Comparison of ENCODE assay signal across 9 cellular contexts in genomic region chr9:33129886-33130284, GRCh38. TPM values are rescaled to one million over a fixed set of nuclear protein-coding genes. Genes with fewer than 3 reads are reported as not detected.
DNase-seq lines count a peak whose midpoint lies in the region; ATAC-seq and TF ChIP-seq lines count a peak whose summit lies in the region.
"Had no signal": no experiment of that assay in that cellular context is flagged by ENCODE, and none has a peak within 500 bp of the region (broad histone marks: within the 10 kb centered on the region; RNA-seq: fewer than 3 reads in every experiment).

No MANE protein-coding gene starts in this region.

- H3K27me3 ChIP-seq in foreskin keratinocyte = no peaks in the 10 kb centered on the region
- H3K27me3 ChIP-seq in Karpas-422 (ENCODE audit: low read length) = no peaks in the 10 kb centered on the region

- H3K79me2 ChIP-seq in Karpas-422 (ENCODE audit: low read length) = no peaks in the 10 kb centered on the region

- 0 out of 2 replicates have a peak, but pooled peaks cover 3% of the 10 kb centered on the region for H4K20me1 ChIP-seq in Karpas-422 (ENCODE audit: insufficient read depth, low read depth, low read length)

- H3K4me3 Mint-ChIP-seq in activated naive CD4-positive, alpha-beta T cell treated with anti-CD3 and anti-CD28 coated beads, Interleukin-2, amount 10 ng/mL, durations not matched to agents 7 days and 5 days = no peak overlapping the region
- peak overlapping the region; percentile 69 for H3K4me3 Mint-ChIP-seq in type B pancreatic cell

- H3K9me3 ChIP-seq in Karpas-422 (ENCODE audit: low read length) = no peaks in the 10 kb centered on the region

- CTCF ChIA-PET in activated naive CD4-positive, alpha-beta T cell treated with anti-CD3 and anti-CD28 coated beads, Interleukin-2, amount 10 ng/mL, durations not matched to agents 7 days and 5 days (lab: Charles Lee) = interaction anchor here (1.8 kb wide), 1 partner anchor 96 kb away, joined by 5 read pairs; no protein-coding TSS in a partner anchor

- no peaks in the 10 kb centered on the region for H3K9me3 Mint-ChIP-seq in activated naive CD4-positive, alpha-beta T cell treated with anti-CD3 and anti-CD28 coated beads, Interleukin-2, amount 10 ng/mL, durations not matched to agents 7 days and 5 days
- no peaks in the 10 kb centered on the region for H3K9me3 Mint-ChIP-seq in type B pancreatic cell

- peaks cover 17% of the 10 kb centered on the region for H3K4me1 Mint-ChIP-seq in activated naive CD4-positive, alpha-beta T cell treated with anti-CD3 and anti-CD28 coated beads, Interleukin-2, amount 10 ng/mL, durations not matched to agents 7 days and 5 days
- peaks cover 39% of the 10 kb centered on the region for H3K4me1 Mint-ChIP-seq in type B pancreatic cell (ENCODE audit: unreplicated experiment)

- H3K27ac Mint-ChIP-seq in activated naive CD4-positive, alpha-beta T cell treated with anti-CD3 and anti-CD28 coated beads, Interleukin-2, amount 10 ng/mL, durations not matched to agents 7 days and 5 days = peak overlapping the region; percentile 24
- peak overlapping the region; percentile 98 for H3K27ac Mint-ChIP-seq in type B pancreatic cell

- peaks cover 33% of the 10 kb centered on the region for H3K4me1 ChIP-seq in foreskin keratinocyte
- H3K4me1 ChIP-seq in Karpas-422 (ENCODE audit: low read length) = no peaks in the 10 kb centered on the region

- no peak overlapping the region for H3K4me3 ChIP-seq in Karpas-422 (ENCODE audit: low read length)

- peaks cover 55% of the 10 kb centered on the region for H3K36me3 Mint-ChIP-seq in activated naive CD4-positive, alpha-beta T cell treated with anti-CD3 and anti-CD28 coated beads, Interleukin-2, amount 10 ng/mL, durations not matched to agents 7 days and 5 days
- H3K36me3 Mint-ChIP-seq in type B pancreatic cell = peaks cover 51% of the 10 kb centered on the region

- peak overlapping the region; percentile 35 for H3K27ac ChIP-seq in foreskin keratinocyte
- H3K27ac ChIP-seq in Karpas-422 (ENCODE audit: low read length) = no peak overlapping the region

- ATAC-seq in HG03442 (IDR thresholded peaks at IDR 0.05; ENCODE audit: unreplicated experiment) (peak; percentile 31), foreskin keratinocyte (no peak), HG03039 (IDR thresholded peaks at IDR 0.05; ENCODE audit: unreplicated experiment) (no peak)

- H3K27me3 Mint-ChIP-seq in activated naive CD4-positive, alpha-beta T cell treated with anti-CD3 and anti-CD28 coated beads, Interleukin-2, amount 10 ng/mL, durations not matched to agents 7 days and 5 days = no peaks in the 10 kb centered on the region
- H3K27me3 Mint-ChIP-seq in type B pancreatic cell = no peaks in the 10 kb centered on the region

- no peaks in the 10 kb centered on the region for H3K36me3 ChIP-seq in Karpas-422 (ENCODE audit: insufficient read depth, low read length)

- DNase-seq in activated naive CD4-positive, alpha-beta T cell treated with anti-CD3 and anti-CD28 coated beads, Interleukin-2, amount 10 ng/mL, durations not matched to agents 7 days and 5 days = no peak
- DNase-seq in activated naive CD4-positive, alpha-beta T cell (lab: John Stamatoyannopoulos, UW) = no peak
- DNase-seq in foreskin keratinocyte = peak in 1 of 2 donors; percentile 56
- DNase-seq in type B pancreatic cell (ENCODE audit: extremely low spot score, unreplicated experiment) = no peak
- no peak for DNase-seq in activated CD8-positive, alpha-beta memory T cell treated with anti-CD3 and anti-CD28 coated beads for 24 hours
- no peak for DNase-seq in Karpas-422
- DNase-seq: nucleus accumbens had no signal

- no peak overlapping the region for H3K4me2 ChIP-seq in Karpas-422 (ENCODE audit: low read depth, low read length, poor library complexity, severe bottlenecking)

- no peak overlapping the region for H2AFZ ChIP-seq in Karpas-422 (ENCODE audit: low read length)

- no peak overlapping the region for H3K9ac ChIP-seq in Karpas-422 (ENCODE audit: low read length)

- H3K9me2 ChIP-seq in Karpas-422 (replicated peaks; ENCODE audit: insufficient read depth, low read length) = no peaks in the 10 kb centered on the region

- no peak for TF ChIP-seq CTCF in foreskin keratinocyte (conservative IDR thresholded peaks at IDR 0.05)
- TF ChIP-seq CTCF in type B pancreatic cell (conservative IDR thresholded peaks at IDR 0.05) = no peak

RNA-seq across cellular contexts. Expression of gene B4GALT1, which starts 37.3 kb away (rescaled TPM):
- total RNA-seq in foreskin keratinocyte (61.8 and 83.6 TPM in 2 replicates), type B pancreatic cell (ENCODE audit: low replicate concordance) (91.9 and 150 TPM in 2 replicates)
- 55.4 and 62.0 TPM in 2 replicates for polyA plus RNA-seq in foreskin keratinocyte
- 4.0 and 6.9 TPM in 2 replicates for total RNA-seq in Karpas-422 (2014; rRNA removed; shearing (Covaris generic); ENCODE audit: low replicate concordance)

RNA-seq across cellular contexts. Expression of gene SMU1, which starts 53.4 kb away (rescaled TPM):
- total RNA-seq in foreskin keratinocyte (22.9 and 24.8 TPM in 2 replicates), type B pancreatic cell (ENCODE audit: low replicate concordance) (21.0 and 25.4 TPM in 2 replicates)
- 11.0 and 13.0 TPM in 2 replicates for polyA plus RNA-seq in foreskin keratinocyte
- 12.2 and 18.4 TPM in 2 replicates for total RNA-seq in Karpas-422 (2014; rRNA removed; shearing (Covaris generic); ENCODE audit: low replicate concordance)
